Comparison of ENCODE assay signal across 16 cellular contexts in genomic region chr14:32648434-32648833, GRCh38.
DNase-seq lines count a peak whose midpoint lies in the region; ATAC-seq, FAIRE-seq and TF ChIP-seq lines count a peak whose summit lies in the region.
"Had no signal": no experiment of that assay in that cellular context is flagged by ENCODE, and none has a peak within 500 bp of the region (broad histone marks: within the 10 kb centered on the region; RNA-seq: fewer than 3 reads in every experiment).

No MANE protein-coding gene starts in this region.

- H3K36me3 ChIP-seq in bronchial epithelial cell (ENCODE audit: control insufficient read depth, insufficient read depth, low read length) (no peaks in the 10 kb centered on the region), right lobe of liver (no peaks in the 10 kb centered on the region)
- H3K36me3 ChIP-seq: ovary had no signal

- TF ChIP-seq CTCF in AG04449 (IDR thresholded peaks at IDR 0.05; ENCODE audit: insufficient read depth, low read length, missing control alignments) (no peak), bronchial epithelial cell (IDR thresholded peaks at IDR 0.05; ENCODE audit: insufficient read depth, low read length, severe bottlenecking) (no peak), right lobe of liver (IDR thresholded peaks at IDR 0.05) (no peak)

- H3K4me3 ChIP-seq in AG04449 (ENCODE audit: low read depth, low read length): no peak overlapping the region
- H3K4me3 ChIP-seq in bronchial epithelial cell (ENCODE audit: low read depth, low read length): no peak overlapping the region
- no peak overlapping the region for H3K4me3 ChIP-seq in right lobe of liver
- H3K4me3 ChIP-seq: coronary artery, ovary had no signal

- no peak for FAIRE-seq in bronchial epithelial cell (lab: Jason Lieb, UNC)

- H3K27me3 ChIP-seq in bronchial epithelial cell (ENCODE audit: control insufficient read depth, insufficient read depth, low read length) (no peaks in the 10 kb centered on the region), right lobe of liver (no peaks in the 10 kb centered on the region)
- H3K27me3 ChIP-seq: ovary had no signal

- DNase-seq in AG04449 (ENCODE audit: low read depth, low spot score) (peak; percentile 45), GM04504 (ENCODE audit: low read depth) (peak; percentile 63), bronchial epithelial cell (ENCODE audit: low read depth) (peak; percentile 82), right lobe of liver (no peak), D341Med (ENCODE audit: low spot score) (no peak), GM19238 (ENCODE audit: insufficient read length, low spot score) (no peak), NCI-H1105 (lab: John Stamatoyannopoulos, UW) (no peak)
- no peak for DNase-seq in activated CD8-positive, alpha-beta memory T cell treated with anti-CD3 and anti-CD28 coated beads, Interleukin-2, amount 50 U/mL, for 48 hours
- DNase-seq: activated CD4-positive, alpha-beta T cell treated with anti-CD3 and anti-CD28 coated beads for 1 hour; activated naive CD8-positive, alpha-beta T cell treated with anti-CD3 and anti-CD28 coated beads, Interleukin-2, amount 50 U/mL, for 24 hours; activated T-cell treated with anti-CD3 and anti-CD28 coated beads, Interleukin-2, amount 50 U/mL, for 24 hours; NCI-H1436 treated with DMSO at 0.1 percent for 48 hours; NCI-H510A treated with DMSO at 0.1 percent for 48 hours; ovary had no signal

- peak; percentile 79 to 99 (median 84) for ATAC-seq in right lobe of liver
- ATAC-seq: activated naive CD8-positive, alpha-beta T cell treated with anti-CD3 and anti-CD28 coated beads, Interleukin-2, amount 50 U/mL, for 24 hours had no signal

- POLR2A ChIA-PET in AG04449 (lab: Yijun Ruan, JAX): no interaction called here

- H3K9me3 ChIP-seq in right lobe of liver: no peaks in the 10 kb centered on the region
- H3K9me3 ChIP-seq: ovary had no signal

- H3K4me1 ChIP-seq in right lobe of liver: peaks cover 0 to 10% (median 0%) of the 10 kb centered on the region in 4 donors

- intact Hi-C loops in right lobe of liver (cut with DNase I): no loop called here

- no peak overlapping the region for H3K27ac ChIP-seq in right lobe of liver
- H3K27ac ChIP-seq: C4-2B, coronary artery, ovary had no signal

- CTCF ChIA-PET in AG04449 (lab: Yijun Ruan, JAX): no interaction called here

- no peak for TF ChIP-seq POLR2A in right lobe of liver (IDR thresholded peaks at IDR 0.05)

Comparison
In these comparisons a context has a peak if more than half of its experiments do, and no peak if none do; other contexts are left out.
1. DNase-seq: peak in AG04449 (single experiment), GM04504 (single experiment) and bronchial epithelial cell (single experiment); none in right lobe of liver (0 of 3), D341Med (single experiment), activated CD8-positive, alpha-beta memory T cell treated with anti-CD3 and anti-CD28 coated beads, Interleukin-2, amount 50 U/mL, for 48 hours (single experiment), GM19238 (single experiment) and NCI-H1105 (single experiment).